25 cellular contexts compared by ENCODE assay signal in the genomic region with DNA sequence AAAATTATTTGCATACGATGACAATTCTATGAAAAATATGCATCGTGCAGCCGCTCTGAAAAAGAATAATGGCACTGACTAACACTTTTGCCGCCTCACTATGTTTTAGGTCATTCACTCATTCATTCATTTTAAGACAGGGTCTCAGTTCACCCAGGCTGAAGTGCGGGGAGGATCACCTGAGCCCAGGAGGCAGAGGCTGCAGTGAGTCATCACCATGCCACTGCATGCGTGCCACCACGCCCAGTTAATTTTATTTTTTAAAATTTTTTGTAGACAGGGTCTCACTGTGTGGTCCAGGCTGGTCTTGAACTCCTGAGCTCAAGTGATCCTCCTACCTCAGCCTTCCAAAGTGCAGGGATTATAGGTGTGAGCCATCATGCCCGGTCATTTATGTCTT. TPM values are rescaled to one million over a fixed set of nuclear protein-coding genes. Genes with fewer than 3 reads are reported as not detected.
DNase-seq lines count a peak whose midpoint lies in the region; ATAC-seq, FAIRE-seq and TF ChIP-seq lines count a peak whose summit lies in the region.
"Had no signal": no experiment of that assay in that cellular context is flagged by ENCODE, and none has a peak within 500 bp of the region (broad histone marks: within the 10 kb centered on the region; RNA-seq: fewer than 3 reads in every experiment).

No MANE protein-coding gene starts in this region.

- H3K79me2 ChIP-seq in HCT116 (ENCODE audit: insufficient read depth, low read length) (peaks cover 50% of the 10 kb centered on the region), PC-3 (ENCODE audit: low read length) (peaks cover 40% of the 10 kb centered on the region)

- no peaks in the 10 kb centered on the region for H3K36me3 ChIP-seq in HCT116 (ENCODE audit: control insufficient read depth in 1 of 2, insufficient read depth in 2 of 2, low read length in 2 of 2)
- no peaks in the 10 kb centered on the region for H3K36me3 ChIP-seq in PC-3 (ENCODE audit: low read depth, low read length)
- H3K36me3 ChIP-seq: HAP-1 had no signal

- H3K27me3 ChIP-seq in HCT116 (ENCODE audit: insufficient read depth, low read length) (no peaks in the 10 kb centered on the region), PC-3 (ENCODE audit: low read length) (no peaks in the 10 kb centered on the region)
- H3K27me3 ChIP-seq: BLaER1 treated with 17β-estradiol and CSF1 and Interleukin-3, amounts not matched to agents 10 nM and 100 nM had no signal

- no peak for TF ChIP-seq EP300 in A549 (IDR thresholded peaks at IDR 0.05)

- H3K4me2 ChIP-seq in A549 (no peak overlapping the region), HCT116 (ENCODE audit: low read length) (peak overlapping the region; percentile 59), PC-3 (ENCODE audit: low read length) (no peak overlapping the region)

- BruUV-seq in HCT116 (replicated peaks; lab: Mats Ljungman, UMichigan) (no TSS peak), PC-3 (replicated peaks; lab: Mats Ljungman, UMichigan) (no TSS peak)

- RAD21 ChIA-PET in HCT116 (lab: Charles Lee; ENCODE audit: low non-redundant PET in 1 of 2, low total read pairs in 2 of 2, uncharacterized antibody in 2 of 2, unreplicated experiment in 2 of 2), result no interaction called here

- DNase-seq in A549 (ENCODE audit: low read depth in 1 of 2, low spot score in 1 of 2), result no peak
- no peak for DNase-seq in HCT116 (ENCODE audit: low read depth, low spot score)
- peak; percentile 14 for DNase-seq in PC-3
- DNase-seq in epithelial cell of esophagus (ENCODE audit: low read depth), result peak; percentile 58
- no peak for DNase-seq in activated T-cell treated with anti-CD3 and anti-CD28 coated beads for 4 hours
- DNase-seq in inferior parietal cortex (ENCODE audit: extremely low spot score), result no peak
- DNase-seq in DMS53 (lab: John Stamatoyannopoulos, UW), result no peak
- DNase-seq: AML-193; CD4-positive, alpha-beta T cell; KBM-7; MV-4-11; NCI-H1105 treated with DMSO at 0.1 percent for 48 hours; NCI-H146; NCI-H1930; NCI-H2107; NCI-H446; NCI-H524 treated with DMSO at 0.1 percent for 48 hours; NCI-H774; NK-92 treated with Interleukin-12 subunit alpha and Interleukin-12 subunit beta, amount 100 ng/mL, for 24 hours; RPMI8226; SHP77 treated with DMSO at 0.1 percent for 48 hours had no signal

- TF ChIP-seq CTCF in A549 (IDR thresholded peaks at IDR 0.05) (no peak), HCT116 (IDR thresholded peaks at IDR 0.05 in 2 of 3, conservative IDR thresholded peaks at IDR 0.05 in 1 of 3; ENCODE audit: borderline replicate concordance in 1 of 3, insufficient read depth in 1 of 3, low read depth in 2 of 3, low read length in 2 of 3) (no peak), PC-3 (conservative IDR thresholded peaks at IDR 0.05; ENCODE audit: low read depth, low read length) (no peak), epithelial cell of esophagus (IDR thresholded peaks at IDR 0.05; ENCODE audit: insufficient read depth, low read depth, low read length, missing control alignments) (no peak)

- CTCF ChIA-PET in A549 (lab: Yijun Ruan, JAX), result no interaction called here
- CTCF ChIA-PET in HCT116 (lab: Charles Lee), result no interaction called here
- CTCF ChIA-PET in PC-3 (lab: Charles Lee), result no interaction called here

- ATAC-seq in A549 (no peak), HCT116 (peak; percentile 83), PC-3 (no peak), GM21619 (IDR thresholded peaks at IDR 0.05; ENCODE audit: unreplicated experiment) (no peak)

- intact Hi-C loops in HCT116 (cut with micrococcal nuclease), result no loop called here
- intact Hi-C loops in PC-3 (cut with micrococcal nuclease), result no loop called here

- 88% methylated on average over 8 of the region's 8 CpGs for WGBS in A549 (ENCODE audit: missing lambda C conversion rate)

- H3K9ac ChIP-seq in HCT116 (ENCODE audit: low read length) (0 out of 2 replicates have a peak overlapping the region, but pooled peaks have one; percentile 5), PC-3 (ENCODE audit: low read length) (no peak overlapping the region)
- H3K9ac ChIP-seq: BLaER1 treated with 17β-estradiol and CSF1 and Interleukin-3, amounts not matched to agents 10 nM and 100 nM had no signal

- no peak overlapping the region for H2AFZ ChIP-seq in HCT116 (ENCODE audit: low read depth, low read length, poor library complexity, severe bottlenecking)
- no peak overlapping the region for H2AFZ ChIP-seq in PC-3 (ENCODE audit: low read length)

- H4K20me1 ChIP-seq in HCT116 (ENCODE audit: insufficient read depth) (peaks cover 8% of the 10 kb centered on the region; the same call in 1 of the 2 replicates), PC-3 (ENCODE audit: low read length) (no peaks in the 10 kb centered on the region)

- H3K27ac ChIP-seq in A549, result no peak overlapping the region
- no peak overlapping the region for H3K27ac ChIP-seq in HCT116 (ENCODE audit: low read depth, low read length)
- H3K27ac ChIP-seq in PC-3 (ENCODE audit: low read length), result no peak overlapping the region

- H3K4me3 ChIP-seq in A549, result no peak overlapping the region
- no peak overlapping the region for H3K4me3 ChIP-seq in HCT116 (replicated peaks in 1 of 2; ENCODE audit: low read depth in 1 of 2, low read length in 2 of 2)
- H3K4me3 ChIP-seq in PC-3 (ENCODE audit: low read length), result no peak overlapping the region
- H3K4me3 ChIP-seq in epithelial cell of esophagus (ENCODE audit: low read length), result no peak overlapping the region
- H3K4me3 ChIP-seq: BLaER1 treated with 17β-estradiol and CSF1 and Interleukin-3, amounts not matched to agents 10 nM and 100 nM; HAP-1 had no signal

- TF ChIP-seq POLR2A in A549 (IDR thresholded peaks at IDR 0.05; ENCODE audit: low read length), result no peak
- TF ChIP-seq POLR2A in HCT116 (IDR thresholded peaks at IDR 0.05; ENCODE audit: borderline replicate concordance, extremely low read depth, insufficient read depth, insufficient read length), result no peak

- no peaks in the 10 kb centered on the region for H3K9me2 ChIP-seq in HCT116 (ENCODE audit: insufficient read depth)
- no peaks in the 10 kb centered on the region for H3K9me2 ChIP-seq in PC-3 (replicated peaks; ENCODE audit: low read length)

- no peaks in the 10 kb centered on the region for H3K9me3 ChIP-seq in A549
- H3K9me3 ChIP-seq in HCT116 (ENCODE audit: control insufficient read depth in 1 of 2, insufficient read depth in 1 of 2, low read depth in 1 of 2, low read length in 2 of 2), result no peaks in the 10 kb centered on the region
- H3K9me3 ChIP-seq in PC-3 (ENCODE audit: low read length), result no peaks in the 10 kb centered on the region
- H3K9me3 ChIP-seq: BLaER1 treated with 17β-estradiol and CSF1 and Interleukin-3, amounts not matched to agents 10 nM and 100 nM; HAP-1 had no signal

- no peak for TF ChIP-seq RAD21 in A549 (conservative IDR thresholded peaks at IDR 0.05 in 1 of 2, IDR thresholded peaks at IDR 0.05 in 1 of 2)
- no peak for TF ChIP-seq RAD21 in HCT116 (IDR thresholded peaks at IDR 0.05; ENCODE audit: low read depth)

- POLR2A ChIA-PET in A549 (lab: Yijun Ruan, JAX), result no interaction called here
- POLR2A ChIA-PET in HCT116 (lab: Charles Lee), result no interaction called here
- POLR2A ChIA-PET in PC-3 (lab: Charles Lee; ENCODE audit: unreplicated experiment), result no interaction called here

- H3F3A ChIP-seq in PC-3 (ENCODE audit: low read length, unreplicated experiment), result no peaks in the 10 kb centered on the region

- FAIRE-seq in A549 (lab: Jason Lieb, UNC), result no peak
- FAIRE-seq: G401.6 had no signal

- peaks cover 65% of the 10 kb centered on the region for H3K4me1 ChIP-seq in A549
- H3K4me1 ChIP-seq in HCT116 (ENCODE audit: control insufficient read depth in 1 of 2, insufficient read depth in 2 of 2, low read length in 2 of 2), result peaks cover 29 to 40% of the 10 kb centered on the region in 2 experiments
- peaks cover 20% of the 10 kb centered on the region for H3K4me1 ChIP-seq in PC-3 (ENCODE audit: insufficient read depth, low read length)

TF ChIP-seq in A549, 52 proteins besides CTCF, POLR2A, EP300 and RAD21:
- no peak for TF ChIP-seq EHMT2 (IDR thresholded peaks at IDR 0.05; ENCODE audit: low read depth)
- TF ChIP-seq PHF8 (IDR thresholded peaks at IDR 0.05; ENCODE audit: borderline replicate concordance, low read depth), result no peak
- no peak for TF ChIP-seq FOXS1 (CRISPR knock-in tag; IDR thresholded peaks at IDR 0.05)
- no peak for TF ChIP-seq GATA3 (IDR thresholded peaks at IDR 0.05; ENCODE audit: borderline replicate concordance)
- no peak for TF ChIP-seq HDAC2 (IDR thresholded peaks at IDR 0.05)
- no peak for TF ChIP-seq FOSL2 (IDR thresholded peaks at IDR 0.05)
- 0 out of 2 replicates have a peak, but pooled peaks have one; percentile 9 for TF ChIP-seq FOSL2 (CRISPR knock-in tag; IDR thresholded peaks at IDR 0.05)
- no peak for TF ChIP-seq RCOR1 (IDR thresholded peaks at IDR 0.05; ENCODE audit: low read depth, low read length)

TF ChIP-seq in HCT116, 20 proteins besides CTCF, POLR2A, EP300 and RAD21 (continues in another document):
- TF ChIP-seq JUND (IDR thresholded peaks at IDR 0.05), result peak; percentile 52; the same call in 1 of the 2 replicates
- no peak for TF ChIP-seq EGR1 (IDR thresholded peaks at IDR 0.05; ENCODE audit: low read depth)
- TF ChIP-seq SP1 (IDR thresholded peaks at IDR 0.05; ENCODE audit: low read depth), result no peak
- TF ChIP-seq ZNF274 (IDR thresholded peaks at IDR 0.05; ENCODE audit: low read depth, low read length), result no peak

RNA-seq across cellular contexts. Expression of a gene that starts 37.0 kb away (rescaled TPM):
- polyA plus RNA-seq in A549 (2011; rRNA removed) (27.7 and 32.5 TPM in 2 replicates), A549 (2017; fragmentation: RNase III; extraction: RNeasy Plus Mini Kit Qiagen cat#74134 plus additional on column Dnase treatment) (20.6 to 21.7 TPM (median 21.6 TPM) in 3 replicates)
- 21.8 and 26.8 TPM in 2 replicates for polyA plus RNA-seq in A549 (2012; cell fraction: cytosol; rRNA removed)
- polyA plus RNA-seq in A549 (2012; cell fraction: nucleus; rRNA removed), result 38.6 and 40.1 TPM in 2 replicates
- polyA minus RNA-seq in A549 (2011; rRNA and poly(A)+ RNA removed), result 31.3 and 33.3 TPM in 2 replicates
- total RNA-seq in HCT116 (2021; ENCODE audit: unreplicated experiment) (43.0 TPM), PC-3 (2014; rRNA removed) (25.2 and 38.0 TPM in 2 replicates)
- 27.9 and 28.4 TPM in 2 replicates for polyA plus RNA-seq in HCT116 (2012)

Comparison
In these comparisons a context has a peak if more than half of its experiments do, and no peak if none do; other contexts are left out.
1. DNase-seq: peak in PC-3 (single experiment) and epithelial cell of esophagus (single experiment); none in A549 (0 of 2), HCT116 (single experiment), activated T-cell treated with anti-CD3 and anti-CD28 coated beads for 4 hours (single experiment), inferior parietal cortex (single experiment) and DMS53 (single experiment).